In genomic region chr10:89078729-89079672, GRCh38 we compare ENCODE assay signal across 21 cellular contexts.
DNase-seq lines count a peak whose midpoint lies in the region; ATAC-seq, FAIRE-seq and TF ChIP-seq lines count a peak whose summit lies in the region.
"Had no signal": no experiment of that assay in that cellular context is flagged by ENCODE, and none has a peak within 500 bp of the region (broad histone marks: within the 10 kb centered on the region; RNA-seq: fewer than 3 reads in every experiment).

No MANE protein-coding gene starts in this region.

- WGBS in SK-N-SH (ENCODE audit: low lambda C conversion rate), result 61% methylated on average over 9 of the region's 9 CpGs

- peaks cover 0 to 3% of the 10 kb centered on the region in 2 experiments; a peak in 3 of 4 replicates for H3K4me1 ChIP-seq in SK-N-SH (ENCODE audit: control insufficient read depth in 1 of 2, insufficient read depth in 2 of 2, low read depth in 1 of 2, low read length in 1 of 2)

- H3F3A ChIP-seq in SK-N-SH (replicated peaks; ENCODE audit: insufficient read depth), result no peaks in the 10 kb centered on the region

- CTCF ChIA-PET in AG04449 (lab: Yijun Ruan, JAX) (interaction anchor here (0.9 to 2.0 kb wide), 4 partner anchors 17 to 136 kb away, joined by 3 to 6 read pairs (median 4); no protein-coding TSS in a partner anchor), SK-N-SH (lab: Yijun Ruan, JAX) (interaction anchor here (1.0 kb wide), 1 partner anchor 83 kb away, joined by 3 read pairs; no protein-coding TSS in a partner anchor)

- no peak overlapping the region for H3K9ac ChIP-seq in SK-N-SH

- no peak for ATAC-seq in effector memory CD8-positive, alpha-beta T cell (replicated peaks)
- ATAC-seq: right cardiac atrium had no signal

- H2AFZ ChIP-seq in SK-N-SH (ENCODE audit: low read depth), result no peak overlapping the region

- H3K4me2 ChIP-seq in SK-N-SH, result 0 out of 2 replicates have a peak overlapping the region, but pooled peaks have one; percentile 16

- no peak for TF ChIP-seq POLR2A in H54 (IDR thresholded peaks at IDR 0.05; ENCODE audit: low read depth, low read length)

- FAIRE-seq in H54 (lab: Jason Lieb, UNC), result peak; percentile 57
- FAIRE-seq: HTR-8/SVneo had no signal

- H3K27ac Mint-ChIP-seq in effector memory CD8-positive, alpha-beta T cell, result no peak overlapping the region

- H3K4me3 Mint-ChIP-seq in effector memory CD8-positive, alpha-beta T cell, result no peak overlapping the region

- no peaks in the 10 kb centered on the region for H3K9me3 Mint-ChIP-seq in effector memory CD8-positive, alpha-beta T cell

- TF ChIP-seq EP300 in SK-N-SH (IDR thresholded peaks at IDR 0.05; ENCODE audit: borderline replicate concordance in 1 of 2, low read depth in 1 of 2, low read length in 1 of 2), result 0 out of 4 replicates have a peak, but pooled peaks have one; percentile 6 to 16

- peak overlapping the region; percentile 22 to 64; a peak in 2 of 4 replicates for H3K27ac ChIP-seq in SK-N-SH (ENCODE audit: low read depth in 2 of 2, low read length in 1 of 2)
- H3K27ac ChIP-seq: esophagus muscularis mucosa had no signal

- H3K36me3 Mint-ChIP-seq in effector memory CD8-positive, alpha-beta T cell (ENCODE audit: insufficient read depth), result no peaks in the 10 kb centered on the region

- H3K36me3 ChIP-seq in SK-N-SH (replicated peaks in 1 of 2; ENCODE audit: control insufficient read depth in 1 of 2, insufficient read depth in 2 of 2, low read length in 1 of 2), result no peaks in the 10 kb centered on the region
- H3K36me3 ChIP-seq: esophagus muscularis mucosa had no signal

- no peaks in the 10 kb centered on the region for H3K9me2 ChIP-seq in SK-N-SH

- H3K27me3 ChIP-seq in SK-N-SH (ENCODE audit: insufficient read depth), result no peaks in the 10 kb centered on the region
- H3K27me3 ChIP-seq: esophagus muscularis mucosa had no signal

- POLR2A ChIA-PET in AG04449 (lab: Yijun Ruan, JAX), result interaction anchor here (0.7 to 1.0 kb wide), 2 partner anchors 8 to 128 kb away, joined by 4 read pairs; partner anchors contain the start of gene CH25H
- POLR2A ChIA-PET in SK-N-SH (lab: Yijun Ruan, JAX), result no interaction called here

- H3K4me1 Mint-ChIP-seq in effector memory CD8-positive, alpha-beta T cell (ENCODE audit: low read depth in 2 of 2), result no peaks in the 10 kb centered on the region

- no peak for TF ChIP-seq RAD21 in SK-N-SH (IDR thresholded peaks at IDR 0.05; ENCODE audit: low read length)

- H3K4me3 ChIP-seq in AG04449 (ENCODE audit: low read depth, low read length) (no peak overlapping the region), SK-N-SH (ENCODE audit: low read depth in 2 of 2, low read length in 1 of 2) (no peak overlapping the region; a peak in 1 of 4 replicates), fibroblast of mammary gland (ENCODE audit: control insufficient read depth, low read depth, low read length) (no peak overlapping the region)
- H3K4me3 ChIP-seq: esophagus muscularis mucosa had no signal

- DNase-seq in AG04449 (ENCODE audit: low read depth, low spot score) (peak; percentile 52), H54 (ENCODE audit: insufficient read length, low spot score) (no peak), SK-N-SH (peak; percentile 12), fibroblast of mammary gland (ENCODE audit: low read depth) (peak; percentile 53), NCI-H2171 treated with DMSO at 0.1 percent for 48 hours (lab: John Stamatoyannopoulos, UW) (no peak)
- DNase-seq in effector memory CD8-positive, alpha-beta T cell, result no peak
- DNase-seq in activated T-cell treated with anti-CD3 and anti-CD28 coated beads, Interleukin-2, amount 50 U/mL, for 1 hour, result no peak
- no peak for DNase-seq in central memory CD4-positive, alpha-beta T cell
- DNase-seq: activated CD4-positive, CD25-positive, alpha-beta regulatory T cell; activated effector memory CD4-positive, alpha-beta T cell treated with Interleukin-2 at 50 U/mL for 16 hours; COR-L47; H7; hypothalamus; kidney glomerular epithelial cell; midbrain; NCI-H2029; NCI-H524; right cardiac atrium; RPMI8226 had no signal

- H3K9me3 ChIP-seq in SK-N-SH, result no peaks in the 10 kb centered on the region
- H3K9me3 ChIP-seq: esophagus muscularis mucosa had no signal

- TF ChIP-seq CTCF in AG04449 (IDR thresholded peaks at IDR 0.05; ENCODE audit: insufficient read depth, low read length, missing control alignments) (no peak), SK-N-SH (IDR thresholded peaks at IDR 0.05) (no peak), fibroblast of mammary gland (conservative IDR thresholded peaks at IDR 0.05; ENCODE audit: control insufficient read depth, insufficient read depth, low read depth, low read length) (no peak)

- H3K27me3 Mint-ChIP-seq in effector memory CD8-positive, alpha-beta T cell, result no peaks in the 10 kb centered on the region

- H4K20me1 ChIP-seq in SK-N-SH (ENCODE audit: insufficient read depth), result no peaks in the 10 kb centered on the region

- no peaks in the 10 kb centered on the region for H3K79me2 ChIP-seq in SK-N-SH (ENCODE audit: insufficient read depth)

TF ChIP-seq in SK-N-SH, 30 proteins besides CTCF, POLR2A, EP300 and RAD21 (continues in another document):
- TF ChIP-seq, protein P1, sequence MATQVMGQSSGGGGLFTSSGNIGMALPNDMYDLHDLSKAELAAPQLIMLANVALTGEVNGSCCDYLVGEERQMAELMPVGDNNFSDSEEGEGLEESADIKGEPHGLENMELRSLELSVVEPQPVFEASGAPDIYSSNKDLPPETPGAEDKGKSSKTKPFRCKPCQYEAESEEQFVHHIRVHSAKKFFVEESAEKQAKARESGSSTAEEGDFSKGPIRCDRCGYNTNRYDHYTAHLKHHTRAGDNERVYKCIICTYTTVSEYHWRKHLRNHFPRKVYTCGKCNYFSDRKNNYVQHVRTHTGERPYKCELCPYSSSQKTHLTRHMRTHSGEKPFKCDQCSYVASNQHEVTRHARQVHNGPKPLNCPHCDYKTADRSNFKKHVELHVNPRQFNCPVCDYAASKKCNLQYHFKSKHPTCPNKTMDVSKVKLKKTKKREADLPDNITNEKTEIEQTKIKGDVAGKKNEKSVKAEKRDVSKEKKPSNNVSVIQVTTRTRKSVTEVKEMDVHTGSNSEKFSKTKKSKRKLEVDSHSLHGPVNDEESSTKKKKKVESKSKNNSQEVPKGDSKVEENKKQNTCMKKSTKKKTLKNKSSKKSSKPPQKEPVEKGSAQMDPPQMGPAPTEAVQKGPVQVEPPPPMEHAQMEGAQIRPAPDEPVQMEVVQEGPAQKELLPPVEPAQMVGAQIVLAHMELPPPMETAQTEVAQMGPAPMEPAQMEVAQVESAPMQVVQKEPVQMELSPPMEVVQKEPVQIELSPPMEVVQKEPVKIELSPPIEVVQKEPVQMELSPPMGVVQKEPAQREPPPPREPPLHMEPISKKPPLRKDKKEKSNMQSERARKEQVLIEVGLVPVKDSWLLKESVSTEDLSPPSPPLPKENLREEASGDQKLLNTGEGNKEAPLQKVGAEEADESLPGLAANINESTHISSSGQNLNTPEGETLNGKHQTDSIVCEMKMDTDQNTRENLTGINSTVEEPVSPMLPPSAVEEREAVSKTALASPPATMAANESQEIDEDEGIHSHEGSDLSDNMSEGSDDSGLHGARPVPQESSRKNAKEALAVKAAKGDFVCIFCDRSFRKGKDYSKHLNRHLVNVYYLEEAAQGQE (IDR thresholded peaks at IDR 0.05; ENCODE audit: low read depth, low read length), result no peak
- TF ChIP-seq YY1 (IDR thresholded peaks at IDR 0.05; ENCODE audit: low read depth) (no peak), POLR2AphosphoS5 (IDR thresholded peaks at IDR 0.05; ENCODE audit: low read depth, low read length) (no peak), GABPA (IDR thresholded peaks at IDR 0.05; ENCODE audit: low read depth) (no peak), JUND (IDR thresholded peaks at IDR 0.05) (no peak), RCOR1 (IDR thresholded peaks at IDR 0.05; ENCODE audit: low read length) (peak; percentile 30; the same call in 1 of the 2 replicates), NFIC (IDR thresholded peaks at IDR 0.05; ENCODE audit: borderline replicate concordance) (peak; percentile 56; the same call in 1 of the 2 replicates), TAF1 (IDR thresholded peaks at IDR 0.05; ENCODE audit: borderline replicate concordance, low read depth, low read length) (no peak), PBX3 (IDR thresholded peaks at IDR 0.05) (no peak; the same call in 1 of the 2 replicates), GATA2 (CRISPR knock-in tag; IDR thresholded peaks at IDR 0.05) (no peak), RFX5 (IDR thresholded peaks at IDR 0.05; ENCODE audit: low read length) (no peak), SMC3 (IDR thresholded peaks at IDR 0.05; ENCODE audit: low read depth, low read length) (no peak), IRF3 (IDR thresholded peaks at IDR 0.05; ENCODE audit: low read depth, low read length) (no peak), CHD2 (IDR thresholded peaks at IDR 0.05; ENCODE audit: low read length, partially characterized antibody) (no peak), TCF12 (IDR thresholded peaks at IDR 0.05) (peak; percentile 41; the same call in 1 of the 2 replicates), TEAD4 (IDR thresholded peaks at IDR 0.05; ENCODE audit: borderline replicate concordance, insufficient read depth) (peak; percentile 37; the same call in 1 of the 2 replicates), ELF1 (IDR thresholded peaks at IDR 0.05) (no peak), RXRA (IDR thresholded peaks at IDR 0.05; ENCODE audit: borderline replicate concordance, low read depth) (no peak), SIN3A (IDR thresholded peaks at IDR 0.05; ENCODE audit: borderline replicate concordance, low read depth, low read length) (no peak), EZH2phosphoT487 (IDR thresholded peaks at IDR 0.05; ENCODE audit: borderline replicate concordance, low read depth) (no peak)

Comparison
In these comparisons a context has a peak if more than half of its experiments do, and no peak if none do; other contexts are left out.
1. DNase-seq: peak in AG04449 (single experiment), SK-N-SH (single experiment) and fibroblast of mammary gland (single experiment); none in H54 (single experiment), effector memory CD8-positive, alpha-beta T cell (0 of 3), activated T-cell treated with anti-CD3 and anti-CD28 coated beads, Interleukin-2, amount 50 U/mL, for 1 hour (single experiment), central memory CD4-positive, alpha-beta T cell (single experiment) and NCI-H2171 treated with DMSO at 0.1 percent for 48 hours (single experiment).